30 cellular contexts compared by ENCODE assay signal in genomic region chr10:125397608-125398007, GRCh38.
"Had no signal": no experiment of that assay in that cellular context is flagged by ENCODE, and none has a peak within 500 bp of the region (broad histone marks: within the 10 kb centered on the region; RNA-seq: fewer than 3 reads in every experiment).

No MANE protein-coding gene starts in this region.

- H3K27ac ChIP-seq: brain microvascular endothelial cell, coronary artery, dorsolateral prefrontal cortex, esophagus muscularis mucosa, gastroesophageal sphincter had no signal

- H3K36me3 ChIP-seq: brain microvascular endothelial cell, esophagus muscularis mucosa, gastroesophageal sphincter had no signal

- H3K27me3 ChIP-seq: brain microvascular endothelial cell, esophagus muscularis mucosa, gastroesophageal sphincter had no signal

- H3K36me3 Mint-ChIP-seq: activated CD4-positive, alpha-beta memory T cell treated with anti-CD3 and anti-CD28 coated beads for 36 hours; activated CD8-positive, alpha-beta memory T cell treated with anti-CD3 and anti-CD28 coated beads, Interleukin-2, amount 10 ng/mL, durations not matched to agents 7 days and 5 days; activated naive CD4-positive, alpha-beta T cell treated with anti-CD3 and anti-CD28 coated beads, Interleukin-2, amount 10 ng/mL, durations not matched to agents 7 days and 5 days; activated naive CD4-positive, alpha-beta T cell treated with anti-CD3 and anti-CD28 coated beads, Interleukin-2, amount 50 U/mL, for 72 hours; activated naive CD8-positive, alpha-beta T cell treated with anti-CD3 and anti-CD28 coated beads, Interleukin-2, amount 10 ng/mL, durations not matched to agents 7 days and 5 days had no signal

- H3K4me1 Mint-ChIP-seq: activated CD4-positive, alpha-beta T cell treated with anti-CD3 and anti-CD28 coated beads for 36 hours; activated CD4-positive, alpha-beta T cell treated with anti-CD3 and anti-CD28 coated beads, Interleukin-2, amount 10 ng/mL, durations not matched to agents 24 days and 14 days; activated CD8-positive, alpha-beta memory T cell treated with anti-CD3 and anti-CD28 coated beads, Interleukin-2, amount 10 ng/mL, durations not matched to agents 7 days and 5 days; activated naive CD4-positive, alpha-beta T cell treated with anti-CD3 and anti-CD28 coated beads, Interleukin-2, amount 10 ng/mL, durations not matched to agents 7 days and 5 days; activated naive CD8-positive, alpha-beta T cell treated with anti-CD3 and anti-CD28 coated beads, Interleukin-2, amount 10 ng/mL, durations not matched to agents 7 days and 5 days; central memory CD8-positive, alpha-beta T cell had no signal

- H3K27me3 Mint-ChIP-seq: activated CD4-positive, alpha-beta memory T cell treated with anti-CD3 and anti-CD28 coated beads for 36 hours; activated CD4-positive, alpha-beta T cell treated with anti-CD3 and anti-CD28 coated beads for 36 hours; activated CD4-positive, alpha-beta T cell treated with anti-CD3 and anti-CD28 coated beads, Interleukin-2, amount 10 ng/mL, durations not matched to agents 24 days and 14 days; activated CD8-positive, alpha-beta memory T cell treated with anti-CD3 and anti-CD28 coated beads, Interleukin-2, amount 10 ng/mL, durations not matched to agents 7 days and 5 days; activated naive CD4-positive, alpha-beta T cell treated with anti-CD3 and anti-CD28 coated beads, Interleukin-2, amount 10 ng/mL, durations not matched to agents 7 days and 5 days; activated naive CD8-positive, alpha-beta T cell treated with anti-CD3 and anti-CD28 coated beads, Interleukin-2, amount 10 ng/mL, durations not matched to agents 7 days and 5 days; activated T-cell treated with anti-CD3 and anti-CD28 coated beads, Interleukin-2, amount 50 U/mL, for 24 hours; dendritic cell treated with granulocyte-macrophage colony-stimulating factor and Interleukin-4, amounts not matched to agents 40 ng/mL and 50 ng/mL, for 4 days had no signal

- H3K4me1 ChIP-seq: esophagus muscularis mucosa, gastroesophageal sphincter had no signal

- H3K9me3 Mint-ChIP-seq: activated CD4-positive, alpha-beta memory T cell treated with anti-CD3 and anti-CD28 coated beads for 36 hours; activated CD4-positive, alpha-beta T cell treated with anti-CD3 and anti-CD28 coated beads, Interleukin-2, amount 10 ng/mL, durations not matched to agents 24 days and 14 days; activated naive CD4-positive, alpha-beta T cell treated with anti-CD3 and anti-CD28 coated beads, Interleukin-2, amount 10 ng/mL, durations not matched to agents 7 days and 5 days; activated naive CD4-positive, alpha-beta T cell treated with anti-CD3 and anti-CD28 coated beads, Interleukin-2, amount 50 U/mL, for 72 hours; activated naive CD8-positive, alpha-beta T cell treated with anti-CD3 and anti-CD28 coated beads, Interleukin-2, amount 10 ng/mL, durations not matched to agents 7 days and 5 days; activated T-cell treated with anti-CD3 and anti-CD28 coated beads, Interleukin-2, amount 50 U/mL, for 24 hours; activated T-cell treated with anti-CD3 and anti-CD28 coated beads, Interleukin-2, amount 50 U/mL, for 72 hours; central memory CD8-positive, alpha-beta T cell; dendritic cell treated with granulocyte-macrophage colony-stimulating factor and Interleukin-4, amounts not matched to agents 40 ng/mL and 50 ng/mL, for 4 days had no signal

- H3K9me3 ChIP-seq: esophagus muscularis mucosa, gastroesophageal sphincter had no signal

- H3K4me3 Mint-ChIP-seq: activated CD4-positive, alpha-beta memory T cell treated with anti-CD3 and anti-CD28 coated beads for 36 hours; activated CD4-positive, alpha-beta T cell treated with anti-CD3 and anti-CD28 coated beads for 36 hours; activated CD4-positive, alpha-beta T cell treated with anti-CD3 and anti-CD28 coated beads, Interleukin-2, amount 10 ng/mL, durations not matched to agents 24 days and 14 days; activated CD8-positive, alpha-beta memory T cell treated with anti-CD3 and anti-CD28 coated beads, Interleukin-2, amount 10 ng/mL, durations not matched to agents 7 days and 5 days; activated CD8-positive, alpha-beta T cell treated with anti-CD3 and anti-CD28 coated beads, Interleukin-2, amount 10 ng/mL, durations not matched to agents 7 days and 5 days; activated naive CD4-positive, alpha-beta T cell treated with anti-CD3 and anti-CD28 coated beads, Interleukin-2, amount 10 ng/mL, durations not matched to agents 7 days and 5 days; activated naive CD8-positive, alpha-beta T cell treated with anti-CD3 and anti-CD28 coated beads, Interleukin-2, amount 10 ng/mL, durations not matched to agents 7 days and 5 days; activated T-cell treated with anti-CD3 and anti-CD28 coated beads, Interleukin-2, amount 50 U/mL, for 24 hours; activated T-cell treated with anti-CD3 and anti-CD28 coated beads, Interleukin-2, amount 50 U/mL, for 72 hours; central memory CD8-positive, alpha-beta T cell; dendritic cell treated with granulocyte-macrophage colony-stimulating factor and Interleukin-4, amounts not matched to agents 40 ng/mL and 50 ng/mL, for 4 days had no signal

- DNase-seq: activated CD4-positive, alpha-beta memory T cell treated with anti-CD3 and anti-CD28 coated beads for 36 hours; activated CD4-positive, alpha-beta T cell treated with anti-CD3 and anti-CD28 coated beads for 36 hours; activated CD4-positive, alpha-beta T cell treated with anti-CD3 and anti-CD28 coated beads, Interleukin-2, amount 10 ng/mL, durations not matched to agents 24 days and 14 days; activated CD4-positive, CD25-positive, alpha-beta regulatory T cell; activated CD4-positive, CD25-positive, alpha-beta regulatory T cell treated with anti-CD3 and anti-CD28 coated beads, Interleukin-2, amount 50 U/mL, for 72 hours; activated CD8-positive, alpha-beta memory T cell treated with anti-CD3 and anti-CD28 coated beads, Interleukin-2, amount 10 ng/mL, durations not matched to agents 7 days and 5 days; activated CD8-positive, alpha-beta memory T cell treated with anti-CD3 and anti-CD28 coated beads, Interleukin-2, amount 50 U/mL, for 4 hours; activated CD8-positive, alpha-beta T cell treated with anti-CD3 and anti-CD28 coated beads, Interleukin-2, amount 10 ng/mL, durations not matched to agents 7 days and 5 days; activated gamma-delta T cell; activated naive CD4-positive, alpha-beta T cell; activated naive CD4-positive, alpha-beta T cell treated with anti-CD3 and anti-CD28 coated beads, Interleukin-2, amount 10 ng/mL, durations not matched to agents 7 days and 5 days; activated naive CD8-positive, alpha-beta T cell treated with anti-CD3 and anti-CD28 coated beads, Interleukin-2, amount 10 ng/mL, durations not matched to agents 7 days and 5 days; activated T-cell treated with anti-CD3 and anti-CD28 coated beads, Interleukin-2, amount 50 U/mL, for 24 hours; activated T-cell treated with anti-CD3 and anti-CD28 coated beads, Interleukin-2, amount 50 U/mL, for 72 hours; amniotic stem cell; anterior cingulate cortex; brain microvascular endothelial cell; dorsolateral prefrontal cortex; effector memory CD4-positive, alpha-beta T cell; erythroblast; foreskin melanocyte; T-helper 2 cell had no signal

- H3K27ac Mint-ChIP-seq: activated CD4-positive, alpha-beta memory T cell treated with anti-CD3 and anti-CD28 coated beads for 36 hours; activated CD4-positive, alpha-beta T cell treated with anti-CD3 and anti-CD28 coated beads for 36 hours; activated CD4-positive, alpha-beta T cell treated with anti-CD3 and anti-CD28 coated beads, Interleukin-2, amount 10 ng/mL, durations not matched to agents 24 days and 14 days; activated CD8-positive, alpha-beta memory T cell treated with anti-CD3 and anti-CD28 coated beads, Interleukin-2, amount 10 ng/mL, durations not matched to agents 7 days and 5 days; activated CD8-positive, alpha-beta T cell treated with anti-CD3 and anti-CD28 coated beads, Interleukin-2, amount 10 ng/mL, durations not matched to agents 7 days and 5 days; activated naive CD4-positive, alpha-beta T cell treated with anti-CD3 and anti-CD28 coated beads, Interleukin-2, amount 10 ng/mL, durations not matched to agents 7 days and 5 days; activated naive CD4-positive, alpha-beta T cell treated with anti-CD3 and anti-CD28 coated beads, Interleukin-2, amount 50 U/mL, for 72 hours; activated naive CD8-positive, alpha-beta T cell treated with anti-CD3 and anti-CD28 coated beads, Interleukin-2, amount 10 ng/mL, durations not matched to agents 7 days and 5 days; activated T-cell treated with anti-CD3 and anti-CD28 coated beads, Interleukin-2, amount 50 U/mL, for 24 hours; activated T-cell treated with anti-CD3 and anti-CD28 coated beads, Interleukin-2, amount 50 U/mL, for 72 hours; dendritic cell treated with granulocyte-macrophage colony-stimulating factor and Interleukin-4, amounts not matched to agents 40 ng/mL and 50 ng/mL, for 4 days had no signal

- H3K4me3 ChIP-seq: coronary artery, dorsolateral prefrontal cortex, esophagus muscularis mucosa, gastroesophageal sphincter had no signal

- FAIRE-seq: astrocyte, bronchial epithelial cell had no signal

- ATAC-seq: activated CD4-positive, alpha-beta T cell treated with anti-CD3 and anti-CD28 coated beads for 36 hours; activated CD8-positive, alpha-beta memory T cell treated with anti-CD3 and anti-CD28 coated beads, Interleukin-2, amount 10 ng/mL, durations not matched to agents 7 days and 5 days; activated CD8-positive, alpha-beta T cell treated with anti-CD3 and anti-CD28 coated beads, Interleukin-2, amount 10 ng/mL, durations not matched to agents 7 days and 5 days; activated naive CD4-positive, alpha-beta T cell treated with anti-CD3 and anti-CD28 coated beads, Interleukin-2, amount 50 U/mL, for 72 hours; activated T-cell treated with anti-CD3 and anti-CD28 coated beads, Interleukin-2, amount 50 U/mL, for 72 hours; gastroesophageal sphincter had no signal
